17 cellular contexts compared by ENCODE assay signal in the genomic region with DNA sequence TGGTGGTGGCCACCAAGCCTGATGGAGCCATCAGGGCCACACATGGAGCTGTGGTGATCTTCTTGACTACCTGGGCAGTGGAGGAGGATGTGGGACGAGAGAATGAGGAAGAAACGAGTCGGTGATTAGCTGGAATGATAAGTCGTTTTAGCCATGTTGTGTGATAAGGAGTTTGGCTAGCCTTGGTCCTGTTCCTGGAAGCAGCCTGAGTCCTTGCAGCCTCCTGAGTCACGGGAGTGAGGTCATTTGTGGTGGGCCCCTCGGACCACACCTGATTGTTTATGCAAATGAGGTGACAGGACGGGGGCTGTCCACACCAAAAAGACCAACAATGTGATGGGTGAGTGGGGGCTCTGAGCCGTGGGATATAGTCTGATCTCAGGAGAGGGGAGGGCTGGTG.
DNase-seq lines count a peak whose midpoint lies in the region; ATAC-seq and TF ChIP-seq lines count a peak whose summit lies in the region.
"Had no signal": no experiment of that assay in that cellular context is flagged by ENCODE, and none has a peak within 500 bp of the region (broad histone marks: within the 10 kb centered on the region; RNA-seq: fewer than 3 reads in every experiment).

No MANE protein-coding gene starts in this region.

- H3K4me1 ChIP-seq in sigmoid colon (no peaks in the 10 kb centered on the region), stomach (peaks cover 2 to 19% (median 15%) of the 10 kb centered on the region in 4 donors)

- no peak for ATAC-seq in left ventricle myocardium superior
- ATAC-seq: CD8-positive, alpha-beta T cell; GM23338 had no signal

- peak; percentile 38 for DNase-seq in cardiac septum (ENCODE audit: low spot score)
- no peak for DNase-seq in left ventricle myocardium superior
- peak; percentile 36 for DNase-seq in sigmoid colon
- DNase-seq in T-helper 2 cell = no peak
- DNase-seq in activated CD4-positive, alpha-beta T cell treated with anti-CD3 and anti-CD28 coated beads, Interleukin-2, amount 10 ng/mL, durations not matched to agents 7 days and 5 days = no peak
- no peak for DNase-seq in cerebellum (ENCODE audit: low spot score)
- DNase-seq in stomach = no peak
- DNase-seq: CD8-positive, alpha-beta T cell; COR-L47; DMS153; DND-41; GDM1; H9 had no signal

- no peaks in the 10 kb centered on the region for H3K9me3 ChIP-seq in neural cell (ENCODE audit: low read length)
- H3K9me3 ChIP-seq in sigmoid colon = peaks cover 0 to 3% (median 0%) of the 10 kb centered on the region in 4 donors
- H3K9me3 ChIP-seq in stomach = peaks cover 0 to 10% (median 0%) of the 10 kb centered on the region in 4 donors

- WGBS in sigmoid colon, 2 donors = 89 to 90% methylated on average over 8 of the region's 8 CpGs
- WGBS in stomach, 5 donors = 41 to 77% (median 65%) methylated on average over 8 of the region's 8 CpGs

- no peak overlapping the region for H3K4me2 ChIP-seq in neural cell (ENCODE audit: low read length)
- H3K4me2 ChIP-seq: GM23338 had no signal

- TF ChIP-seq POLR2A in sigmoid colon (IDR thresholded peaks at IDR 0.05) (no peak), stomach (IDR thresholded peaks at IDR 0.05) (no peak)

- H3K27me3 ChIP-seq in neural cell (ENCODE audit: insufficient read depth, low read depth, low read length) (no peaks in the 10 kb centered on the region), sigmoid colon (no peaks in the 10 kb centered on the region), stomach (no peaks in the 10 kb centered on the region)

- H3K36me3 ChIP-seq in neural cell (ENCODE audit: insufficient read depth, low read length) (no peaks in the 10 kb centered on the region), sigmoid colon (no peaks in the 10 kb centered on the region), stomach (no peaks in the 10 kb centered on the region)

- TF ChIP-seq EP300 in neural cell (conservative IDR thresholded peaks at IDR 0.05; ENCODE audit: poor library complexity, severe bottlenecking) (no peak), sigmoid colon (IDR thresholded peaks at IDR 0.05) (no peak), stomach (IDR thresholded peaks at IDR 0.05) (no peak)

- no peak overlapping the region for H3K27ac Mint-ChIP-seq in activated CD4-positive, alpha-beta T cell treated with anti-CD3 and anti-CD28 coated beads, Interleukin-2, amount 10 ng/mL, durations not matched to agents 7 days and 5 days
- H3K27ac Mint-ChIP-seq: CD14-positive monocyte; CD8-positive, alpha-beta T cell; GM23338; H9 had no signal

- H3K9me2 ChIP-seq in neural cell (ENCODE audit: insufficient read depth, low read length) = no peaks in the 10 kb centered on the region

- H3F3A ChIP-seq in neural cell (ENCODE audit: insufficient read depth, low read length, poor library complexity, severe bottlenecking) = peaks cover 4% of the 10 kb centered on the region

- TF ChIP-seq CTCF in neural cell (IDR thresholded peaks at IDR 0.05; ENCODE audit: poor library complexity, severe bottlenecking) (no peak), sigmoid colon (IDR thresholded peaks at IDR 0.05) (no peak), stomach (IDR thresholded peaks at IDR 0.05) (no peak)

- H3K27me3 Mint-ChIP-seq in activated CD4-positive, alpha-beta T cell treated with anti-CD3 and anti-CD28 coated beads, Interleukin-2, amount 10 ng/mL, durations not matched to agents 7 days and 5 days = no peaks in the 10 kb centered on the region

- H3K9ac ChIP-seq in neural cell (ENCODE audit: low read length) = no peak overlapping the region

- CTCF ChIA-PET in activated CD4-positive, alpha-beta T cell treated with anti-CD3 and anti-CD28 coated beads, Interleukin-2, amount 10 ng/mL, durations not matched to agents 7 days and 5 days (lab: Charles Lee) = no interaction called here

- H3K4me3 ChIP-seq in neural cell (ENCODE audit: low read length) (no peak overlapping the region), sigmoid colon (no peak overlapping the region), stomach (no peak overlapping the region)
- H3K4me3 ChIP-seq: GM23338 had no signal

- peak overlapping the region; percentile 51 for H3K27ac ChIP-seq in neural cell (ENCODE audit: low read length)
- H3K27ac ChIP-seq in sigmoid colon = no peak overlapping the region
- H3K27ac ChIP-seq in stomach = no peak overlapping the region
- H3K27ac ChIP-seq: 22Rv1 had no signal

- no peaks in the 10 kb centered on the region for H3K36me3 Mint-ChIP-seq in activated CD4-positive, alpha-beta T cell treated with anti-CD3 and anti-CD28 coated beads, Interleukin-2, amount 10 ng/mL, durations not matched to agents 7 days and 5 days (ENCODE audit: low read depth)
- H3K36me3 Mint-ChIP-seq: CD14-positive monocyte had no signal

- intact Hi-C loops in cardiac septum (cut with DNase I) = no loop called here
- intact Hi-C loops in left ventricle myocardium superior (cut with micrococcal nuclease) = no loop called here
- intact Hi-C loops in sigmoid colon (cut with DNase I) = no loop called here
- intact Hi-C loops in stomach (cut with DNase I; ENCODE audit: low total_unique reads) = no loop called here

- peaks cover 17% of the 10 kb centered on the region for H3K9me3 Mint-ChIP-seq in activated CD4-positive, alpha-beta T cell treated with anti-CD3 and anti-CD28 coated beads, Interleukin-2, amount 10 ng/mL, durations not matched to agents 7 days and 5 days

- no peaks in the 10 kb centered on the region for H3K79me2 ChIP-seq in neural cell (replicated peaks; ENCODE audit: insufficient read depth, low read length)

- H2AFZ ChIP-seq in neural cell (ENCODE audit: low read depth, low read length) = no peak overlapping the region
- H2AFZ ChIP-seq: GM23338 had no signal

- no peak for TF ChIP-seq RAD21 in neural cell (conservative IDR thresholded peaks at IDR 0.05)

- POLR2A ChIA-PET in activated CD4-positive, alpha-beta T cell treated with anti-CD3 and anti-CD28 coated beads, Interleukin-2, amount 10 ng/mL, durations not matched to agents 7 days and 5 days (lab: Charles Lee) = no interaction called here

- H3K4me3 Mint-ChIP-seq in activated CD4-positive, alpha-beta T cell treated with anti-CD3 and anti-CD28 coated beads, Interleukin-2, amount 10 ng/mL, durations not matched to agents 7 days and 5 days = no peak overlapping the region
- H3K4me3 Mint-ChIP-seq: CD14-positive monocyte; CD8-positive, alpha-beta T cell; GM23338; H9 had no signal

- H4K20me1 ChIP-seq in neural cell (ENCODE audit: insufficient read depth) = no peaks in the 10 kb centered on the region

- H3K4me1 Mint-ChIP-seq in activated CD4-positive, alpha-beta T cell treated with anti-CD3 and anti-CD28 coated beads, Interleukin-2, amount 10 ng/mL, durations not matched to agents 7 days and 5 days = no peaks in the 10 kb centered on the region
- H3K4me1 Mint-ChIP-seq: CD14-positive monocyte, GM23338 had no signal

TF ChIP-seq in neural cell, 6 proteins besides CTCF, POLR2A, EP300 and RAD21:
- TF ChIP-seq REST (IDR thresholded peaks at IDR 0.05; ENCODE audit: borderline replicate concordance) (no peak), TAF1 (IDR thresholded peaks at IDR 0.05; ENCODE audit: low read depth) (no peak), SMC3 (conservative IDR thresholded peaks at IDR 0.05; ENCODE audit: poor library complexity) (no peak), MXI1 (conservative IDR thresholded peaks at IDR 0.05; ENCODE audit: poor library complexity, severe bottlenecking) (no peak), EZH2 (IDR thresholded peaks at IDR 0.05; ENCODE audit: borderline replicate concordance, insufficient read depth, low read length, poor library complexity, severe bottlenecking) (no peak), POLR2AphosphoS5 (IDR thresholded peaks at IDR 0.05) (no peak)

Comparison
In these comparisons a context has a peak if more than half of its experiments do, and no peak if none do; other contexts are left out.
1. DNase-seq: peak in cardiac septum (single experiment) and sigmoid colon (single experiment); none in left ventricle myocardium superior (single experiment), T-helper 2 cell (0 of 5), activated CD4-positive, alpha-beta T cell treated with anti-CD3 and anti-CD28 coated beads, Interleukin-2, amount 10 ng/mL, durations not matched to agents 7 days and 5 days (single experiment), cerebellum (single experiment) and stomach (single experiment).